20 cellular contexts compared by ENCODE assay signal in the genomic region with DNA sequence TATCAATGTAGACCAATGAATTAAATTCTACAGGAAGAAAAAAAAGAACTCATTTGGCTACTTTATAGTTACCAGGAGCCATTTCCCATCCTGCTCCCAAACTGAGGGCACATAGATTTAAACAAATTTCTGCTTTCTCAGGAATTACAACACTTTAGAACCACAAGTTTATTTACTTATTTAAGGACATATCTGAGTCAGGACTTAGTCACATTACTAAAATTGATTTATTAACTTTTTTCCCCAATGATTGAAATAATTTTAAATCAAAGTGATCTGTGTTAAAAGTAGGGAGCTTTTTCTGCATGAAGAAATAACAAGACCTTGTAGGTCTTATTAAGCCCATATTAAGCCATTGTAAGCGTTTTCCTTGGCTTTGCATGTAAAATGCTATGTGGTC.
DNase-seq lines count a peak whose midpoint lies in the region; ATAC-seq and TF ChIP-seq lines count a peak whose summit lies in the region.
"Had no signal": no experiment of that assay in that cellular context is flagged by ENCODE, and none has a peak within 500 bp of the region (broad histone marks: within the 10 kb centered on the region; RNA-seq: fewer than 3 reads in every experiment).

No MANE protein-coding gene starts in this region.

- no peak overlapping the region for H2BK12ac ChIP-seq in mesenchymal stem cell (ENCODE audit: low read length in 2 of 2)

- peak; percentile 23 for DNase-seq in H4 (ENCODE audit: low spot score)
- peak; percentile 40 for DNase-seq in astrocyte of the spinal cord (ENCODE audit: low read depth, low spot score)
- DNase-seq in mesenchymal stem cell = peak; percentile 65
- no peak for DNase-seq in MCF 10A (ENCODE audit: unreplicated experiment)
- DNase-seq in DMS79 treated with DMSO at 0.1 percent for 48 hours (lab: John Stamatoyannopoulos, UW) = no peak
- no peak for DNase-seq in HK-2 (ENCODE audit: unreplicated experiment)
- DNase-seq: Caco-2; CD4-positive, CD25-positive, alpha-beta regulatory T cell; KBM-7; NCI-H1048; NCI-H1436 treated with DMSO at 0.1 percent for 48 hours; NCI-H2029 treated with DMSO at 0.1 percent for 48 hours; NCI-H2171 treated with DMSO at 0.1 percent for 48 hours; NCI-H446 treated with DMSO at 0.1 percent for 48 hours; OCI-M1; RPMI8226; SJCRH30 had no signal

- no peak overlapping the region for H4K8ac ChIP-seq in mesenchymal stem cell (ENCODE audit: low read length)

- no peak overlapping the region for H3K23ac ChIP-seq in mesenchymal stem cell (ENCODE audit: low read length in 2 of 2)

- H3K27me3 Mint-ChIP-seq in MCF 10A (ENCODE audit: insufficient read depth, unreplicated experiment) = peaks cover 59% of the 10 kb centered on the region
- H3K27me3 Mint-ChIP-seq: CD4-positive, CD25-positive, alpha-beta regulatory T cell had no signal

- POLR2A ChIA-PET in MCF 10A (lab: Yijun Ruan, JAX) = interaction anchor here (1.3 kb wide), 1 partner anchor 11 kb away, joined by 6 read pairs; no protein-coding TSS in a partner anchor

- H3K36me3 Mint-ChIP-seq in MCF 10A (ENCODE audit: insufficient read depth, unreplicated experiment) = no peaks in the 10 kb centered on the region
- H3K36me3 Mint-ChIP-seq: CD4-positive, CD25-positive, alpha-beta regulatory T cell had no signal

- no peak for ATAC-seq in GM21825 (IDR thresholded peaks at IDR 0.05; ENCODE audit: unreplicated experiment)
- ATAC-seq: A549 had no signal

- peak overlapping the region; percentile 33; the same call in 1 of the 2 replicates for H3K4me3 ChIP-seq in ACC112 (ENCODE audit: low read depth, low read length)
- no peak overlapping the region for H3K4me3 ChIP-seq in astrocyte of the spinal cord (ENCODE audit: low read depth, low read length)
- H3K4me3 ChIP-seq in mesenchymal stem cell (ENCODE audit: insufficient read depth in 1 of 2, low read depth in 1 of 2, low read length in 2 of 2) = no peak overlapping the region
- H3K4me3 ChIP-seq: A549, SJCRH30 had no signal

- no peak overlapping the region for H2BK120ac ChIP-seq in mesenchymal stem cell (ENCODE audit: low read depth, low read length)

- in situ Hi-C loops in astrocyte of the spinal cord (cut with HindIII; ENCODE audit: low sequenced_read_pairs) = no loop called here

- H3K4me3 Mint-ChIP-seq in MCF 10A (ENCODE audit: unreplicated experiment) = no peak overlapping the region
- H3K4me3 Mint-ChIP-seq: CD4-positive, CD25-positive, alpha-beta regulatory T cell had no signal

- H4K91ac ChIP-seq in mesenchymal stem cell (ENCODE audit: low read length) = no peak overlapping the region

- no peak overlapping the region for H3K4me2 ChIP-seq in mesenchymal stem cell (ENCODE audit: low read length, poor library complexity, severe bottlenecking)
- H3K4me2 ChIP-seq: A549 had no signal

- no peaks in the 10 kb centered on the region for H3K79me1 ChIP-seq in mesenchymal stem cell (replicated peaks; ENCODE audit: low read length, poor library complexity, severe bottlenecking)

- no peak overlapping the region for H3K9ac ChIP-seq in mesenchymal stem cell (ENCODE audit: low read length)

- WGBS in mesenchymal stem cell = 100% methylated on average over 1 of the region's 1 CpG

- H3K9me3 ChIP-seq in mesenchymal stem cell (ENCODE audit: control insufficient read depth, low read length) = no peaks in the 10 kb centered on the region
- H3K9me3 ChIP-seq: A549, Caco-2, SJCRH30 had no signal

- no peak overlapping the region for H2BK5ac ChIP-seq in mesenchymal stem cell (ENCODE audit: low read depth, low read length, poor library complexity, severe bottlenecking)

- H3K27me3 ChIP-seq in ACC112 (ENCODE audit: insufficient read depth, low read length) = peaks cover 3% of the 10 kb centered on the region; the same call in 1 of the 2 replicates
- peaks cover 0 to 4% of the 10 kb centered on the region in 2 experiments for H3K27me3 ChIP-seq in mesenchymal stem cell (ENCODE audit: control insufficient read depth in 1 of 2, insufficient read depth in 1 of 2, low read length in 2 of 2)
- H3K27me3 ChIP-seq: SJCRH30 had no signal

- CTCF ChIA-PET in MCF 10A (lab: Yijun Ruan, JAX) = interaction anchor here (0.6 to 0.7 kb wide), 2 partner anchors 100 to 425 kb away, joined by 3 to 4 read pairs; no protein-coding TSS in a partner anchor

- H3K36me3 ChIP-seq in ACC112 (ENCODE audit: insufficient read depth, low read length) (no peaks in the 10 kb centered on the region), mesenchymal stem cell (ENCODE audit: control insufficient read depth in 1 of 2, insufficient read depth in 2 of 2, low read depth in 1 of 2, low read length in 2 of 2) (no peaks in the 10 kb centered on the region)
- H3K36me3 ChIP-seq: SJCRH30 had no signal

- no peaks in the 10 kb centered on the region for H3K4me1 Mint-ChIP-seq in MCF 10A (ENCODE audit: insufficient read depth, unreplicated experiment)
- H3K4me1 Mint-ChIP-seq: CD4-positive, CD25-positive, alpha-beta regulatory T cell had no signal

- H3K27ac ChIP-seq in ACC112 (ENCODE audit: low read depth, low read length) (peak overlapping the region; percentile 48), mesenchymal stem cell (ENCODE audit: low read length, poor library complexity, severe bottlenecking) (no peak overlapping the region)
- H3K27ac ChIP-seq: A549, SJCRH30 had no signal

- no TSS peak for BruUV-seq in MCF 10A (replicated peaks; lab: Mats Ljungman, UMichigan)

- no peaks in the 10 kb centered on the region for H3K79me2 ChIP-seq in ACC112 (ENCODE audit: control insufficient read depth, insufficient read depth, low read length, unreplicated experiment)

- H3K14ac ChIP-seq in mesenchymal stem cell (ENCODE audit: low read length in 2 of 2) = no peak overlapping the region

- H2AFZ ChIP-seq in ACC112 (ENCODE audit: low read length, unreplicated experiment) (no peak overlapping the region), mesenchymal stem cell (ENCODE audit: low read depth, low read length) (no peak overlapping the region)

- peaks cover 22% of the 10 kb centered on the region for H3K4me1 ChIP-seq in ACC112 (ENCODE audit: control insufficient read depth, insufficient read depth, low read length, unreplicated experiment)
- H3K4me1 ChIP-seq in mesenchymal stem cell (ENCODE audit: control insufficient read depth, insufficient read depth, low read depth, low read length) = no peaks in the 10 kb centered on the region
- H3K4me1 ChIP-seq: A549, Caco-2, SJCRH30 had no signal

- no peak for TF ChIP-seq CTCF in astrocyte of the spinal cord (IDR thresholded peaks at IDR 0.05; ENCODE audit: low read depth, low read length)
- TF ChIP-seq CTCF in MCF 10A (IDR thresholded peaks at IDR 0.05; ENCODE audit: unreplicated experiment) = no peak

- H2AK5ac ChIP-seq in mesenchymal stem cell (ENCODE audit: low read length, severe bottlenecking) = no peak overlapping the region

- H3K4ac ChIP-seq in mesenchymal stem cell (ENCODE audit: low read depth in 1 of 2, low read length in 2 of 2) = no peak overlapping the region

- H3K9me3 Mint-ChIP-seq in MCF 10A (ENCODE audit: unreplicated experiment) = no peaks in the 10 kb centered on the region
- H3K9me3 Mint-ChIP-seq: CD4-positive, CD25-positive, alpha-beta regulatory T cell had no signal

- no peak overlapping the region for H3K18ac ChIP-seq in mesenchymal stem cell (ENCODE audit: low read depth in 1 of 2, low read length in 2 of 2)

- no peak overlapping the region for H2BK15ac ChIP-seq in mesenchymal stem cell (ENCODE audit: low read depth, poor library complexity, severe bottlenecking)

- no peak overlapping the region for H3K27ac Mint-ChIP-seq in MCF 10A (ENCODE audit: low read depth, unreplicated experiment)
- H3K27ac Mint-ChIP-seq: CD4-positive, CD25-positive, alpha-beta regulatory T cell had no signal

- intact Hi-C loops in MCF 10A (cut with micrococcal nuclease) = no loop called here

Comparison
In these comparisons a context has a peak if more than half of its experiments do, and no peak if none do; other contexts are left out.
1. DNase-seq: peak in H4 (single experiment), astrocyte of the spinal cord (single experiment) and mesenchymal stem cell (single experiment); none in MCF 10A (single experiment), DMS79 treated with DMSO at 0.1 percent for 48 hours (single experiment) and HK-2 (single experiment).